Comparison of ENCODE assay signal across 8 cellular contexts in genomic region chr11:62556102-62556871, GRCh38. TPM values are rescaled to one million over a fixed set of nuclear protein-coding genes. Genes with fewer than 3 reads are reported as not detected.
DNase-seq lines count a peak whose midpoint lies in the region; ATAC-seq, FAIRE-seq and TF ChIP-seq lines count a peak whose summit lies in the region.

No MANE protein-coding gene starts in this region.

- H3K9me3 ChIP-seq in SJSA1 (replicated peaks) (no peaks in the 10 kb centered on the region), pancreas (no peaks in the 10 kb centered on the region), uterus (no peaks in the 10 kb centered on the region)

- H3K27ac ChIP-seq in SJSA1 (peak overlapping the region; percentile 96), pancreas (peak overlapping the region; percentile 6 to 93 (median 68)), uterus (peak overlapping the region; percentile 92 to 98)

- DNase-seq in AG08396 (ENCODE audit: low spot score): peak; percentile 95
- DNase-seq in SJSA1 (ENCODE audit: low read depth in 1 of 2, low spot score in 2 of 2): peak; percentile 99
- peak; percentile 51 for DNase-seq in activated naive CD4-positive, alpha-beta T cell treated with anti-CD3 and anti-CD28 coated beads, Interleukin-2, amount 50 U/mL, for 16 hours
- DNase-seq in germinal center (ENCODE audit: low spot score): peak; percentile 66
- DNase-seq in pancreas: peak; percentile 61 to 81 (median 70)
- DNase-seq in uterus: peak; percentile 84 to 92

- TF ChIP-seq POLR2A in uterus (IDR thresholded peaks at IDR 0.05): peak; percentile 16 to 37

- no peak for FAIRE-seq in pancreas (lab: Jason Lieb, UNC)

- ATAC-seq in GM18909 (IDR thresholded peaks at IDR 0.05; ENCODE audit: poor library complexity, unreplicated experiment): peak; percentile 48
- ATAC-seq in HG03565 (IDR thresholded peaks at IDR 0.05; ENCODE audit: unreplicated experiment): peak; percentile 27
- peak; percentile 41 to 69 (median 57) for ATAC-seq in pancreas

- H3K27me3 ChIP-seq in SJSA1 (replicated peaks): no peaks in the 10 kb centered on the region
- H3K27me3 ChIP-seq in pancreas: no peaks in the 10 kb centered on the region
- no peaks in the 10 kb centered on the region for H3K27me3 ChIP-seq in uterus

- TF ChIP-seq CTCF in pancreas (IDR thresholded peaks at IDR 0.05): no peak
- no peak for TF ChIP-seq CTCF in uterus (IDR thresholded peaks at IDR 0.05)

- intact Hi-C loops in pancreas (cut with DNase I): loop anchor here in 1 of 3 donors (2.0 kb wide), 1 partner anchor 17 kb away; the partner anchor contains the start of gene EEF1G
- intact Hi-C loops in uterus (cut with DNase I; ENCODE audit: low total_unique reads): no loop called here

- WGBS in pancreas, 2 donors: 35 to 40% methylated on average over 14 of the region's 14 CpGs

- H3K4me1 ChIP-seq in SJSA1 (replicated peaks) (peaks cover 85% of the 10 kb centered on the region), pancreas (peaks cover 18 to 57% (median 46%) of the 10 kb centered on the region in 3 donors), uterus (peaks cover 29 to 44% of the 10 kb centered on the region in 2 donors)

- no peak overlapping the region for H3K4me3 ChIP-seq in SJSA1
- peak overlapping the region in 1 of 4 donors; percentile 7 for H3K4me3 ChIP-seq in pancreas
- no peak overlapping the region for H3K4me3 ChIP-seq in uterus

- H3K36me3 ChIP-seq in SJSA1 (peaks cover 48% of the 10 kb centered on the region), pancreas (peaks cover 0 to 19% (median 10%) of the 10 kb centered on the region in 3 donors), uterus (no peaks in the 10 kb centered on the region)

RNA-seq across cellular contexts. Expression of gene AHNAK, which starts 9.7 kb away (rescaled TPM):
- total RNA-seq in SJSA1 (2014; rRNA removed; shearing (Covaris generic)): 306 and 345 TPM in 2 replicates
- total RNA-seq in pancreas (100 to 1,000 TPM in 1 of 6 donors, 10 to 100 TPM in 5; 53.2 to 163 (median 77.2) TPM), uterus (1,000 to 10,000 TPM in 1 of 4 donors, 100 to 1,000 TPM in 3; 452 to 1,353 (median 779) TPM)
- polyA plus RNA-seq in pancreas: 10 to 100 TPM; 18.7 to 32.5 TPM

RNA-seq across cellular contexts. Expression of gene EEF1G, which starts 17.4 kb away (rescaled TPM):
- total RNA-seq in SJSA1 (2014; rRNA removed; shearing (Covaris generic)): 1,705 and 1,743 TPM in 2 replicates
- total RNA-seq in pancreas (1,000 to 10,000 TPM in 4 of 6 donors, 100 to 1,000 TPM in 2; 723 to 1,171 (median 1,053) TPM), uterus (1,000 to 10,000 TPM; 1,301 to 1,426 (median 1,363) TPM)
- polyA plus RNA-seq in pancreas: 100 to 1,000 TPM; 630 to 745 TPM

RNA-seq across cellular contexts. Expression of gene TUT1, which starts 35.0 kb away (rescaled TPM):
- 8.5 and 10.1 TPM in 2 replicates for total RNA-seq in SJSA1 (2014; rRNA removed; shearing (Covaris generic))
- total RNA-seq in pancreas (10 to 100 TPM; 12.0 to 20.3 (median 14.6) TPM), uterus (10 to 100 TPM in 1 of 4 donors, 1 to 10 TPM in 3; 7.1 to 19.3 (median 8.6) TPM)
- 10 to 100 TPM; 24.6 to 33.4 TPM for polyA plus RNA-seq in pancreas

RNA-seq across cellular contexts. Expression of gene MTA2, which starts 45.4 kb away (rescaled TPM):
- 128 and 214 TPM in 2 replicates for total RNA-seq in SJSA1 (2014; rRNA removed; shearing (Covaris generic))
- total RNA-seq in pancreas (10 to 100 TPM; 14.7 to 35.6 (median 23.0) TPM), uterus (100 to 1,000 TPM in 2 of 4 donors, 10 to 100 TPM in 2; 37.9 to 120 (median 78.2) TPM)
- 10 to 100 TPM; 28.7 to 42.3 TPM for polyA plus RNA-seq in pancreas

RNA-seq across cellular contexts. Expression of gene EML3, which starts 56.3 kb away (rescaled TPM):
- 19.8 and 28.1 TPM in 2 replicates for total RNA-seq in SJSA1 (2014; rRNA removed; shearing (Covaris generic))
- total RNA-seq in pancreas (10 to 100 TPM; 22.0 to 34.1 (median 23.4) TPM), uterus (100 to 1,000 TPM in 1 of 4 donors, 10 to 100 TPM in 3; 17.9 to 126 (median 36.8) TPM)
- polyA plus RNA-seq in pancreas: 10 to 100 TPM; 70.7 to 86.4 TPM
